Comparison of ENCODE assay signal across 23 cellular contexts in the genomic region with DNA sequence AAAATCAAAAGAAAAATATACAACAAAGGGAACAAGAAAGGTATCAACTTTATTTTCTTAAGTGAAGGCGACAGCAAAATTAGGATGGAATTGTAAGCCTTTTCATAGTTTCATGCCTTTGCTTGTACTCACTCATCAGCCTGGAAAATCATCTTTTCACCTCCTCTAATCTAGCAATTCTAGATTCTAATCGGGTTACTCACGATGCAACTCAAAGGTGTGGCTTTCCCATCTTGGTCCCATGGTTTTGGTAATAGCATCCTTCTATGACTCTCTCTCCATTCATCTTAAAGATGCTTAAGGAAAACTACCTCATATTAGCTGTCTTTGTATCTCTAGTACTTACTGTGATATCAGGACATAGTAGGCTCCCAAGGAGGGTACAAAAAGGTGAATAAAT.
"Had no signal": no experiment of that assay in that cellular context is flagged by ENCODE, and none has a peak within 500 bp of the region (broad histone marks: within the 10 kb centered on the region; RNA-seq: fewer than 3 reads in every experiment).

No MANE protein-coding gene starts in this region.

- H3K4me3 ChIP-seq: dorsolateral prefrontal cortex, gastroesophageal sphincter, left ventricle myocardium inferior, lower lobe of right lung, pancreas, stomach, upper lobe of left lung, uterus had no signal

- H3K36me3 ChIP-seq: gastroesophageal sphincter, left ventricle myocardium inferior, lower lobe of right lung, pancreas, upper lobe of left lung, uterus had no signal

- H3K27me3 ChIP-seq: dorsolateral prefrontal cortex, gastroesophageal sphincter, pancreas, stomach, upper lobe of left lung, uterus had no signal

- DNase-seq: cortex of kidney; dorsolateral prefrontal cortex; effector CD8-positive, alpha-beta T cell; glutamatergic neuron; islet precursor cell; left cardiac atrium; left ventricle myocardium inferior; lower lobe of right lung; mesenchymal stem cell; midbrain; naive B cell; occipital lobe; pancreas; right cardiac atrium; small intestine; stimulated activated CD4-positive, alpha-beta T cell treated with anti-CD3 and anti-CD28 coated beads, Interleukin-12 subunit alpha, Interleukin-12 subunit beta, amount 100 ng/mL, for 4 hours; stimulated activated naive CD4-positive, alpha-beta T cell; stomach; substantia nigra; upper lobe of left lung; uterus had no signal

- H3K9me3 ChIP-seq: gastroesophageal sphincter, left ventricle myocardium inferior, lower lobe of right lung, pancreas, stomach, upper lobe of left lung, uterus had no signal

- FAIRE-seq: pancreas, small intestine had no signal

- H3K4me1 ChIP-seq: gastroesophageal sphincter, left ventricle myocardium inferior, lower lobe of right lung, pancreas, stomach, upper lobe of left lung, uterus had no signal

- ATAC-seq: esophagus mucosa, gastroesophageal sphincter, left cardiac atrium, lower lobe of right lung, pancreas, right cardiac atrium had no signal

- H3K27ac ChIP-seq: dorsolateral prefrontal cortex, gastroesophageal sphincter, left ventricle myocardium inferior, lower lobe of right lung, pancreas, stomach, upper lobe of left lung, uterus had no signal
